Comparison of ENCODE assay signal across 1 cellular context in genomic region chr4:1290165-1290977, GRCh38.
A peak's percentile ranks its signal among the peaks of the same experiment; 100 is the strongest.
TF ChIP-seq lines count a peak whose summit lies in the region.

No MANE protein-coding gene starts in this region.

TF ChIP-seq in GM12878, 131 proteins besides CTCF, POLR2A, EP300 and RAD21:
- TF ChIP-seq YY1 (IDR thresholded peaks at IDR 0.05; ENCODE audit: low read depth, low read length): no peak
- TF ChIP-seq PAX5 (IDR thresholded peaks at IDR 0.05; ENCODE audit: borderline replicate concordance, low read depth, low read length): no peak
- TF ChIP-seq SMARCA5 (IDR thresholded peaks at IDR 0.05): 0 out of 2 replicates have a peak, but pooled peaks have one; percentile 1
- TF ChIP-seq NRF1 (conservative IDR thresholded peaks at IDR 0.05; ENCODE audit: low read depth, low read length): no peak
- no peak for TF ChIP-seq FOXM1 (IDR thresholded peaks at IDR 0.05; ENCODE audit: low read depth, low read length)
- TF ChIP-seq YBX1 (IDR thresholded peaks at IDR 0.05): no peak
- TF ChIP-seq MAX (IDR thresholded peaks at IDR 0.05; ENCODE audit: low read depth, low read length): no peak
- TF ChIP-seq ZSCAN29 (IDR thresholded peaks at IDR 0.05): no peak
- no peak for TF ChIP-seq STAT1 (conservative IDR thresholded peaks at IDR 0.05)
- TF ChIP-seq MXI1 (IDR thresholded peaks at IDR 0.05; ENCODE audit: low read depth, low read length): no peak
- TF ChIP-seq LARP7 (IDR thresholded peaks at IDR 0.05): 0 out of 2 replicates have a peak, but pooled peaks have one; percentile 35
- TF ChIP-seq DPF2 (IDR thresholded peaks at IDR 0.05): peak; percentile 7; the same call in 1 of the 2 replicates
- peak; percentile 19; the same call in 1 of the 2 replicates for TF ChIP-seq POLR2AphosphoS5 (IDR thresholded peaks at IDR 0.05; ENCODE audit: low read length)
- TF ChIP-seq SUPT20H (IDR thresholded peaks at IDR 0.05; ENCODE audit: borderline replicate concordance, control insufficient read depth, low read depth, low read length): no peak
- TF ChIP-seq SRF (IDR thresholded peaks at IDR 0.05; ENCODE audit: low read depth in 2 of 2, low read length in 2 of 2): no peak
- no peak for TF ChIP-seq CBX5 (IDR thresholded peaks at IDR 0.05; ENCODE audit: low read depth)
- TF ChIP-seq SPI1 (IDR thresholded peaks at IDR 0.05; ENCODE audit: borderline replicate concordance, insufficient read depth, low read depth, low read length): no peak
- 0 out of 2 replicates have a peak, but pooled peaks have one; percentile 16 for TF ChIP-seq ZNF687 (IDR thresholded peaks at IDR 0.05)
- no peak for TF ChIP-seq MTA2 (IDR thresholded peaks at IDR 0.05; ENCODE audit: low read depth)
